Comparison of ENCODE assay signal across 1 cellular context in the genomic region with DNA sequence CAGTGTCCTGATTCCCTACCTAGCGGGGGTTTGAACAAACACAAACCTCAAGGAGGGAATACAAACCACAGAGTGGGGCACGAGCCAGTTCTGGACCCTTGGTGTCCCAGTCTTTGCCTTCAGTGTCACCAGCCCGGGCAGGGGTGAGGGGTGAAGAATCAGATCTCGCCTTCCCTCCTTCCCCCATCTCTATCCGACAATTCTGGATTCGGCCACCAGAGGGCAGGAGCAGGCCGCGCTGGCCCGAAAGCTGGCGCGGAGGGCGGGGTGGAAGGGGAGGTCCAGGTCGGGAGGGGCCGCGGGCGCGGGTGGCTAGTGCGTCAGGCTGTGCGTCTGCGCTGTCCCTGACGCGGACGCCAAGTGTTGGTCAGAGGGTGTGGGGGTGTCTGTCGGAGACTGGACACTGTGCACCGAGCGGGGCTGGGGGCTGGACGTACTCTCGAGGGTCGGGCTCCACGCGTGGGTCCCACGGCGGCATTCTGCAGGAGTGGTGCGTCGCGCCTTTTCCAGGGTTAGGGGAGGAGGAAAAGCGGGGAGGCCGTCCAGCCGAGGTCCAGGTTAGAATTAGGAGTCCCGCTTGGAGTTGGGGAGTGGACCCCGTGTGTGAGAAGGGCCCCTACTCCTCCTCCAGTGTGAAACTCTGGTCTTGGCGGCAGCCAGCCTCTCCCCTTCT.
A peak's percentile ranks its signal among the peaks of the same experiment; 100 is the strongest.
TF ChIP-seq lines count a peak whose summit lies in the region.

No MANE protein-coding gene starts in this region.

TF ChIP-seq in HEK293, 187 proteins besides CTCF, POLR2A, EP300 and RAD21 (continued from another document and continues in another):
- TF ChIP-seq, protein P1, sequence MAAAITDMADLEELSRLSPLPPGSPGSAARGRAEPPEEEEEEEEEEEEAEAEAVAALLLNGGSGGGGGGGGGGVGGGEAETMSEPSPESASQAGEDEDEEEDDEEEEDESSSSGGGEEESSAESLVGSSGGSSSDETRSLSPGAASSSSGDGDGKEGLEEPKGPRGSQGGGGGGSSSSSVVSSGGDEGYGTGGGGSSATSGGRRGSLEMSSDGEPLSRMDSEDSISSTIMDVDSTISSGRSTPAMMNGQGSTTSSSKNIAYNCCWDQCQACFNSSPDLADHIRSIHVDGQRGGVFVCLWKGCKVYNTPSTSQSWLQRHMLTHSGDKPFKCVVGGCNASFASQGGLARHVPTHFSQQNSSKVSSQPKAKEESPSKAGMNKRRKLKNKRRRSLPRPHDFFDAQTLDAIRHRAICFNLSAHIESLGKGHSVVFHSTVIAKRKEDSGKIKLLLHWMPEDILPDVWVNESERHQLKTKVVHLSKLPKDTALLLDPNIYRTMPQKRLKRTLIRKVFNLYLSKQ (tag by site-specific recombination; IDR thresholded peaks at IDR 0.05; ENCODE audit: borderline replicate concordance), result no peak
- TF ChIP-seq ZNF311 (tag by site-specific recombination; IDR thresholded peaks at IDR 0.05; ENCODE audit: borderline replicate concordance), result no peak
- TF ChIP-seq ZNF660 (tag by site-specific recombination; IDR thresholded peaks at IDR 0.05), result 0 out of 2 replicates have a peak, but pooled peaks have one; percentile 33
- TF ChIP-seq ZBTB1 (tag by site-specific recombination; IDR thresholded peaks at IDR 0.05), result no peak
- TF ChIP-seq ZNF426 (tag by site-specific recombination; IDR thresholded peaks at IDR 0.05), result no peak
- no peak for TF ChIP-seq ZSCAN23 (tag by site-specific recombination; IDR thresholded peaks at IDR 0.05)
- no peak for TF ChIP-seq ZNF175 (tag by site-specific recombination; IDR thresholded peaks at IDR 0.05)
- TF ChIP-seq ZNF174 (tag by site-specific recombination; IDR thresholded peaks at IDR 0.05), result no peak
- peak; percentile 46; the same call in 1 of the 2 replicates for TF ChIP-seq ZFHX2 (tag by site-specific recombination; conservative IDR thresholded peaks at IDR 0.05)
- no peak for TF ChIP-seq PRDM1 (tag by site-specific recombination; IDR thresholded peaks at IDR 0.05)
- no peak for TF ChIP-seq ZNF658 (tag by site-specific recombination; IDR thresholded peaks at IDR 0.05)
- no peak for TF ChIP-seq ZNF202 (tag by site-specific recombination; IDR thresholded peaks at IDR 0.05; ENCODE audit: borderline replicate concordance)
- peak; percentile 70; the same call in 1 of the 2 replicates for TF ChIP-seq KLF9 (tag by site-specific recombination; IDR thresholded peaks at IDR 0.05; ENCODE audit: low read depth)
- TF ChIP-seq, protein P2, sequence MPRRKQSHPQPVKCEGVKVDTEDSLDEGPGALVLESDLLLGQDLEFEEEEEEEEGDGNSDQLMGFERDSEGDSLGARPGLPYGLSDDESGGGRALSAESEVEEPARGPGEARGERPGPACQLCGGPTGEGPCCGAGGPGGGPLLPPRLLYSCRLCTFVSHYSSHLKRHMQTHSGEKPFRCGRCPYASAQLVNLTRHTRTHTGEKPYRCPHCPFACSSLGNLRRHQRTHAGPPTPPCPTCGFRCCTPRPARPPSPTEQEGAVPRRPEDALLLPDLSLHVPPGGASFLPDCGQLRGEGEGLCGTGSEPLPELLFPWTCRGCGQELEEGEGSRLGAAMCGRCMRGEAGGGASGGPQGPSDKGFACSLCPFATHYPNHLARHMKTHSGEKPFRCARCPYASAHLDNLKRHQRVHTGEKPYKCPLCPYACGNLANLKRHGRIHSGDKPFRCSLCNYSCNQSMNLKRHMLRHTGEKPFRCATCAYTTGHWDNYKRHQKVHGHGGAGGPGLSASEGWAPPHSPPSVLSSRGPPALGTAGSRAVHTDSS (tag by site-specific recombination; IDR thresholded peaks at IDR 0.05), result no peak
- TF ChIP-seq, protein P3, sequence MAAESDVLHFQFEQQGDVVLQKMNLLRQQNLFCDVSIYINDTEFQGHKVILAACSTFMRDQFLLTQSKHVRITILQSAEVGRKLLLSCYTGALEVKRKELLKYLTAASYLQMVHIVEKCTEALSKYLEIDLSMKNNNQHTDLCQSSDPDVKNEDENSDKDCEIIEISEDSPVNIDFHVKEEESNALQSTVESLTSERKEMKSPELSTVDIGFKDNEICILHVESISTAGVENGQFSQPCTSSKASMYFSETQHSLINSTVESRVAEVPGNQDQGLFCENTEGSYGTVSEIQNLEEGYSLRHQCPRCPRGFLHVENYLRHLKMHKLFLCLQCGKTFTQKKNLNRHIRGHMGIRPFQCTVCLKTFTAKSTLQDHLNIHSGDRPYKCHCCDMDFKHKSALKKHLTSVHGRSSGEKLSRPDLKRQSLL (tag by site-specific recombination; IDR thresholded peaks at IDR 0.05), result no peak
- TF ChIP-seq, protein P4, sequence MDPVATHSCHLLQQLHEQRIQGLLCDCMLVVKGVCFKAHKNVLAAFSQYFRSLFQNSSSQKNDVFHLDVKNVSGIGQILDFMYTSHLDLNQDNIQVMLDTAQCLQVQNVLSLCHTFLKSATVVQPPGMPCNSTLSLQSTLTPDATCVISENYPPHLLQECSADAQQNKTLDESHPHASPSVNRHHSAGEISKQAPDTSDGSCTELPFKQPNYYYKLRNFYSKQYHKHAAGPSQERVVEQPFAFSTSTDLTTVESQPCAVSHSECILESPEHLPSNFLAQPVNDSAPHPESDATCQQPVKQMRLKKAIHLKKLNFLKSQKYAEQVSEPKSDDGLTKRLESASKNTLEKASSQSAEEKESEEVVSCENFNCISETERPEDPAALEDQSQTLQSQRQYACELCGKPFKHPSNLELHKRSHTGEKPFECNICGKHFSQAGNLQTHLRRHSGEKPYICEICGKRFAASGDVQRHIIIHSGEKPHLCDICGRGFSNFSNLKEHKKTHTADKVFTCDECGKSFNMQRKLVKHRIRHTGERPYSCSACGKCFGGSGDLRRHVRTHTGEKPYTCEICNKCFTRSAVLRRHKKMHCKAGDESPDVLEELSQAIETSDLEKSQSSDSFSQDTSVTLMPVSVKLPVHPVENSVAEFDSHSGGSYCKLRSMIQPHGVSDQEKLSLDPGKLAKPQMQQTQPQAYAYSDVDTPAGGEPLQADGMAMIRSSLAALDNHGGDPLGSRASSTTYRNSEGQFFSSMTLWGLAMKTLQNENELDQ (tag by site-specific recombination; IDR thresholded peaks at IDR 0.05; ENCODE audit: low read depth), result no peak
- TF ChIP-seq ZNF501 (tag by site-specific recombination; IDR thresholded peaks at IDR 0.05), result 0 out of 2 replicates have a peak, but pooled peaks have one; percentile 65
- TF ChIP-seq OVOL3 (tag by site-specific recombination; IDR thresholded peaks at IDR 0.05), result no peak
- TF ChIP-seq, protein P5, sequence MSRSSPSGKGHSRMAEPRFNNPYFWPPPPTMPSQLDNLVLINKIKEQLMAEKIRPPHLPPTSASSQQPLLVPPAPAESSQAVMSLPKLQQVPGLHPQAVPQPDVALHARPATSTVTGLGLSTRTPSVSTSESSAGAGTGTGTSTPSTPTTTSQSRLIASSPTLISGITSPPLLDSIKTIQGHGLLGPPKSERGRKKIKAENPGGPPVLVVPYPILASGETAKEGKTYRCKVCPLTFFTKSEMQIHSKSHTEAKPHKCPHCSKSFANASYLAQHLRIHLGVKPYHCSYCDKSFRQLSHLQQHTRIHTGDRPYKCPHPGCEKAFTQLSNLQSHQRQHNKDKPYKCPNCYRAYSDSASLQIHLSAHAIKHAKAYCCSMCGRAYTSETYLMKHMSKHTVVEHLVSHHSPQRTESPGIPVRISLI (tag by site-specific recombination; IDR thresholded peaks at IDR 0.05), result no peak
- TF ChIP-seq ZNF747 (tag by site-specific recombination; IDR thresholded peaks at IDR 0.05), result no peak
- TF ChIP-seq, protein P6, sequence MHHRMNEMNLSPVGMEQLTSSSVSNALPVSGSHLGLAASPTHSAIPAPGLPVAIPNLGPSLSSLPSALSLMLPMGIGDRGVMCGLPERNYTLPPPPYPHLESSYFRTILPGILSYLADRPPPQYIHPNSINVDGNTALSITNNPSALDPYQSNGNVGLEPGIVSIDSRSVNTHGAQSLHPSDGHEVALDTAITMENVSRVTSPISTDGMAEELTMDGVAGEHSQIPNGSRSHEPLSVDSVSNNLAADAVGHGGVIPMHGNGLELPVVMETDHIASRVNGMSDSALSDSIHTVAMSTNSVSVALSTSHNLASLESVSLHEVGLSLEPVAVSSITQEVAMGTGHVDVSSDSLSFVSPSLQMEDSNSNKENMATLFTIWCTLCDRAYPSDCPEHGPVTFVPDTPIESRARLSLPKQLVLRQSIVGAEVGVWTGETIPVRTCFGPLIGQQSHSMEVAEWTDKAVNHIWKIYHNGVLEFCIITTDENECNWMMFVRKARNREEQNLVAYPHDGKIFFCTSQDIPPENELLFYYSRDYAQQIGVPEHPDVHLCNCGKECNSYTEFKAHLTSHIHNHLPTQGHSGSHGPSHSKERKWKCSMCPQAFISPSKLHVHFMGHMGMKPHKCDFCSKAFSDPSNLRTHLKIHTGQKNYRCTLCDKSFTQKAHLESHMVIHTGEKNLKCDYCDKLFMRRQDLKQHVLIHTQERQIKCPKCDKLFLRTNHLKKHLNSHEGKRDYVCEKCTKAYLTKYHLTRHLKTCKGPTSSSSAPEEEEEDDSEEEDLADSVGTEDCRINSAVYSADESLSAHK (tag by site-specific recombination; IDR thresholded peaks at IDR 0.05), result no peak
- TF ChIP-seq, protein P7, sequence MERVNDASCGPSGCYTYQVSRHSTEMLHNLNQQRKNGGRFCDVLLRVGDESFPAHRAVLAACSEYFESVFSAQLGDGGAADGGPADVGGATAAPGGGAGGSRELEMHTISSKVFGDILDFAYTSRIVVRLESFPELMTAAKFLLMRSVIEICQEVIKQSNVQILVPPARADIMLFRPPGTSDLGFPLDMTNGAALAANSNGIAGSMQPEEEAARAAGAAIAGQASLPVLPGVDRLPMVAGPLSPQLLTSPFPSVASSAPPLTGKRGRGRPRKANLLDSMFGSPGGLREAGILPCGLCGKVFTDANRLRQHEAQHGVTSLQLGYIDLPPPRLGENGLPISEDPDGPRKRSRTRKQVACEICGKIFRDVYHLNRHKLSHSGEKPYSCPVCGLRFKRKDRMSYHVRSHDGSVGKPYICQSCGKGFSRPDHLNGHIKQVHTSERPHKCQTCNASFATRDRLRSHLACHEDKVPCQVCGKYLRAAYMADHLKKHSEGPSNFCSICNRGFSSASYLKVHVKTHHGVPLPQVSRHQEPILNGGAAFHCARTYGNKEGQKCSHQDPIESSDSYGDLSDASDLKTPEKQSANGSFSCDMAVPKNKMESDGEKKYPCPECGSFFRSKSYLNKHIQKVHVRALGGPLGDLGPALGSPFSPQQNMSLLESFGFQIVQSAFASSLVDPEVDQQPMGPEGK (tag by site-specific recombination; IDR thresholded peaks at IDR 0.05), result peak; percentile 90
- TF ChIP-seq, protein P8, sequence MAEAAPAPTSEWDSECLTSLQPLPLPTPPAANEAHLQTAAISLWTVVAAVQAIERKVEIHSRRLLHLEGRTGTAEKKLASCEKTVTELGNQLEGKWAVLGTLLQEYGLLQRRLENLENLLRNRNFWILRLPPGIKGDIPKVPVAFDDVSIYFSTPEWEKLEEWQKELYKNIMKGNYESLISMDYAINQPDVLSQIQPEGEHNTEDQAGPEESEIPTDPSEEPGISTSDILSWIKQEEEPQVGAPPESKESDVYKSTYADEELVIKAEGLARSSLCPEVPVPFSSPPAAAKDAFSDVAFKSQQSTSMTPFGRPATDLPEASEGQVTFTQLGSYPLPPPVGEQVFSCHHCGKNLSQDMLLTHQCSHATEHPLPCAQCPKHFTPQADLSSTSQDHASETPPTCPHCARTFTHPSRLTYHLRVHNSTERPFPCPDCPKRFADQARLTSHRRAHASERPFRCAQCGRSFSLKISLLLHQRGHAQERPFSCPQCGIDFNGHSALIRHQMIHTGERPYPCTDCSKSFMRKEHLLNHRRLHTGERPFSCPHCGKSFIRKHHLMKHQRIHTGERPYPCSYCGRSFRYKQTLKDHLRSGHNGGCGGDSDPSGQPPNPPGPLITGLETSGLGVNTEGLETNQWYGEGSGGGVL (tag by site-specific recombination; IDR thresholded peaks at IDR 0.05), result no peak
- TF ChIP-seq GLI2 (tag by site-specific recombination; IDR thresholded peaks at IDR 0.05; ENCODE audit: borderline replicate concordance, low read depth), result no peak
- TF ChIP-seq ZNF132 (tag by site-specific recombination; IDR thresholded peaks at IDR 0.05; ENCODE audit: borderline replicate concordance), result no peak
- TF ChIP-seq ZNF596 (tag by site-specific recombination; IDR thresholded peaks at IDR 0.05), result no peak
- TF ChIP-seq SETDB1 (IDR thresholded peaks at IDR 0.05; ENCODE audit: insufficient read length, low read length), result no peak
- TF ChIP-seq, protein P9, sequence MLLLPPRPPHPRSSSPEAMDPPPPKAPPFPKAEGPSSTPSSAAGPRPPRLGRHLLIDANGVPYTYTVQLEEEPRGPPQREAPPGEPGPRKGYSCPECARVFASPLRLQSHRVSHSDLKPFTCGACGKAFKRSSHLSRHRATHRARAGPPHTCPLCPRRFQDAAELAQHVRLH (tag by site-specific recombination; IDR thresholded peaks at IDR 0.05), result no peak
- TF ChIP-seq ZNF707 (tag by site-specific recombination; IDR thresholded peaks at IDR 0.05), result no peak
- peak; percentile 23; the same call in 1 of the 2 replicates for TF ChIP-seq BCL11A (tag by site-specific recombination; IDR thresholded peaks at IDR 0.05; ENCODE audit: low read depth)
- peak; percentile 60 for TF ChIP-seq ZNF654 (tag by site-specific recombination; IDR thresholded peaks at IDR 0.05; ENCODE audit: low read depth)
- TF ChIP-seq, protein P10, sequence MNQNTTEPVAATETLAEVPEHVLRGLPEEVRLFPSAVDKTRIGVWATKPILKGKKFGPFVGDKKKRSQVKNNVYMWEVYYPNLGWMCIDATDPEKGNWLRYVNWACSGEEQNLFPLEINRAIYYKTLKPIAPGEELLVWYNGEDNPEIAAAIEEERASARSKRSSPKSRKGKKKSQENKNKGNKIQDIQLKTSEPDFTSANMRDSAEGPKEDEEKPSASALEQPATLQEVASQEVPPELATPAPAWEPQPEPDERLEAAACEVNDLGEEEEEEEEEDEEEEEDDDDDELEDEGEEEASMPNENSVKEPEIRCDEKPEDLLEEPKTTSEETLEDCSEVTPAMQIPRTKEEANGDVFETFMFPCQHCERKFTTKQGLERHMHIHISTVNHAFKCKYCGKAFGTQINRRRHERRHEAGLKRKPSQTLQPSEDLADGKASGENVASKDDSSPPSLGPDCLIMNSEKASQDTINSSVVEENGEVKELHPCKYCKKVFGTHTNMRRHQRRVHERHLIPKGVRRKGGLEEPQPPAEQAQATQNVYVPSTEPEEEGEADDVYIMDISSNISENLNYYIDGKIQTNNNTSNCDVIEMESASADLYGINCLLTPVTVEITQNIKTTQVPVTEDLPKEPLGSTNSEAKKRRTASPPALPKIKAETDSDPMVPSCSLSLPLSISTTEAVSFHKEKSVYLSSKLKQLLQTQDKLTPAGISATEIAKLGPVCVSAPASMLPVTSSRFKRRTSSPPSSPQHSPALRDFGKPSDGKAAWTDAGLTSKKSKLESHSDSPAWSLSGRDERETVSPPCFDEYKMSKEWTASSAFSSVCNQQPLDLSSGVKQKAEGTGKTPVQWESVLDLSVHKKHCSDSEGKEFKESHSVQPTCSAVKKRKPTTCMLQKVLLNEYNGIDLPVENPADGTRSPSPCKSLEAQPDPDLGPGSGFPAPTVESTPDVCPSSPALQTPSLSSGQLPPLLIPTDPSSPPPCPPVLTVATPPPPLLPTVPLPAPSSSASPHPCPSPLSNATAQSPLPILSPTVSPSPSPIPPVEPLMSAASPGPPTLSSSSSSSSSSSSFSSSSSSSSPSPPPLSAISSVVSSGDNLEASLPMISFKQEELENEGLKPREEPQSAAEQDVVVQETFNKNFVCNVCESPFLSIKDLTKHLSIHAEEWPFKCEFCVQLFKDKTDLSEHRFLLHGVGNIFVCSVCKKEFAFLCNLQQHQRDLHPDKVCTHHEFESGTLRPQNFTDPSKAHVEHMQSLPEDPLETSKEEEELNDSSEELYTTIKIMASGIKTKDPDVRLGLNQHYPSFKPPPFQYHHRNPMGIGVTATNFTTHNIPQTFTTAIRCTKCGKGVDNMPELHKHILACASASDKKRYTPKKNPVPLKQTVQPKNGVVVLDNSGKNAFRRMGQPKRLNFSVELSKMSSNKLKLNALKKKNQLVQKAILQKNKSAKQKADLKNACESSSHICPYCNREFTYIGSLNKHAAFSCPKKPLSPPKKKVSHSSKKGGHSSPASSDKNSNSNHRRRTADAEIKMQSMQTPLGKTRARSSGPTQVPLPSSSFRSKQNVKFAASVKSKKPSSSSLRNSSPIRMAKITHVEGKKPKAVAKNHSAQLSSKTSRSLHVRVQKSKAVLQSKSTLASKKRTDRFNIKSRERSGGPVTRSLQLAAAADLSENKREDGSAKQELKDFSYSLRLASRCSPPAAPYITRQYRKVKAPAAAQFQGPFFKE (tag by site-specific recombination; IDR thresholded peaks at IDR 0.05; ENCODE audit: borderline replicate concordance), result no peak
